Comparison of ENCODE assay signal across 16 cellular contexts in genomic region chr2:220556658-220557057, GRCh38.
DNase-seq lines count a peak whose midpoint lies in the region; ATAC-seq and TF ChIP-seq lines count a peak whose summit lies in the region.
"Had no signal": no experiment of that assay in that cellular context is flagged by ENCODE, and none has a peak within 500 bp of the region (broad histone marks: within the 10 kb centered on the region; RNA-seq: fewer than 3 reads in every experiment).

No MANE protein-coding gene starts in this region.

- ATAC-seq in HG02678 (IDR thresholded peaks at IDR 0.05; ENCODE audit: unreplicated experiment), result no peak
- ATAC-seq: CD8-positive, alpha-beta T cell had no signal

- no peak overlapping the region for H3K4me2 ChIP-seq in SK-N-SH
- peak overlapping the region; percentile 3 for H3K4me2 ChIP-seq in smooth muscle cell
- H3K4me2 ChIP-seq: hepatocyte had no signal

- WGBS in SK-N-SH (ENCODE audit: low lambda C conversion rate), result 27% methylated on average over 1 of the region's 1 CpG
- WGBS in smooth muscle cell (ENCODE audit: low lambda C conversion rate), result 32% methylated on average over 1 of the region's 1 CpG

- peak overlapping the region; percentile 22; the same call in 1 of the 2 replicates for H2AFZ ChIP-seq in SK-N-SH (ENCODE audit: low read depth)
- H2AFZ ChIP-seq in smooth muscle cell (ENCODE audit: low read depth), result no peak overlapping the region
- H2AFZ ChIP-seq: hepatocyte had no signal

- H3K27ac ChIP-seq in SK-N-SH (ENCODE audit: low read depth in 2 of 2, low read length in 1 of 2), result no peak overlapping the region
- peak overlapping the region; percentile 14 for H3K27ac ChIP-seq in smooth muscle cell (ENCODE audit: low read depth)
- H3K27ac ChIP-seq: hepatocyte, left lung had no signal

- H3K9me2 ChIP-seq in SK-N-SH, result no peaks in the 10 kb centered on the region

- POLR2A ChIA-PET in SK-N-SH (lab: Yijun Ruan, JAX), result no interaction called here

- H3K4me3 Mint-ChIP-seq in activated naive CD4-positive, alpha-beta T cell treated with anti-CD3 and anti-CD28 coated beads for 36 hours, result no peak overlapping the region
- H3K4me3 Mint-ChIP-seq: activated naive CD4-positive, alpha-beta T cell treated with anti-CD3 and anti-CD28 coated beads, Interleukin-2, amount 50 U/mL, for 24 hours; CD8-positive, alpha-beta T cell had no signal

- H3K27ac Mint-ChIP-seq in activated naive CD4-positive, alpha-beta T cell treated with anti-CD3 and anti-CD28 coated beads for 36 hours, result no peak overlapping the region
- H3K27ac Mint-ChIP-seq: activated naive CD4-positive, alpha-beta T cell treated with anti-CD3 and anti-CD28 coated beads, Interleukin-2, amount 50 U/mL, for 24 hours; CD8-positive, alpha-beta T cell had no signal

- no peaks in the 10 kb centered on the region for H3K27me3 Mint-ChIP-seq in activated naive CD4-positive, alpha-beta T cell treated with anti-CD3 and anti-CD28 coated beads for 36 hours (ENCODE audit: low read depth)

- no peaks in the 10 kb centered on the region for H3K36me3 Mint-ChIP-seq in activated naive CD4-positive, alpha-beta T cell treated with anti-CD3 and anti-CD28 coated beads for 36 hours (ENCODE audit: low read depth)
- H3K36me3 Mint-ChIP-seq: activated naive CD4-positive, alpha-beta T cell treated with anti-CD3 and anti-CD28 coated beads, Interleukin-2, amount 50 U/mL, for 24 hours; CD8-positive, alpha-beta T cell had no signal

- CTCF ChIA-PET in SK-N-SH (lab: Yijun Ruan, JAX), result interaction anchor here (1.5 kb wide), 1 partner anchor 22 kb away, joined by 3 read pairs; no protein-coding TSS in a partner anchor
- CTCF ChIA-PET in activated naive CD4-positive, alpha-beta T cell treated with anti-CD3 and anti-CD28 coated beads for 36 hours (lab: Charles Lee), result no interaction called here

- DNase-seq in H4 (ENCODE audit: low spot score), result peak; percentile 54
- no peak for DNase-seq in SK-N-SH
- peak; percentile 36 for DNase-seq in fibroblast of pulmonary artery (ENCODE audit: low read depth)
- DNase-seq in smooth muscle cell (lab: John Stamatoyannopoulos, UW; ENCODE audit: unreplicated experiment), result no peak
- no peak for DNase-seq in stimulated activated naive CD4-positive, alpha-beta T cell (lab: John Stamatoyannopoulos, UW)
- no peak for DNase-seq in activated naive CD4-positive, alpha-beta T cell treated with anti-CD3 and anti-CD28 coated beads for 36 hours
- no peak for DNase-seq in NK-92 (lab: John Stamatoyannopoulos, UW; ENCODE audit: unreplicated experiment)
- DNase-seq: activated CD4-positive, alpha-beta T cell treated with anti-CD3 and anti-CD28 coated beads for 1 hour; CD8-positive, alpha-beta T cell; left lung; NCI-H2081 treated with DMSO at 0.1 percent for 48 hours; NCI-H774; substantia nigra had no signal

- H3K79me2 ChIP-seq in SK-N-SH (ENCODE audit: insufficient read depth) (no peaks in the 10 kb centered on the region), smooth muscle cell (ENCODE audit: low read depth) (no peaks in the 10 kb centered on the region)
- H3K79me2 ChIP-seq: hepatocyte had no signal

- H3K9ac ChIP-seq in SK-N-SH (no peak overlapping the region), smooth muscle cell (ENCODE audit: low read depth) (no peak overlapping the region)

- H4K20me1 ChIP-seq in SK-N-SH (ENCODE audit: insufficient read depth) (no peaks in the 10 kb centered on the region), smooth muscle cell (ENCODE audit: low read depth) (no peaks in the 10 kb centered on the region)

- H3K4me3 ChIP-seq in SK-N-SH (ENCODE audit: low read depth in 2 of 2, low read length in 1 of 2), result no peak overlapping the region
- no peak overlapping the region for H3K4me3 ChIP-seq in fibroblast of pulmonary artery (replicated peaks; ENCODE audit: low read depth, low read length)
- H3K4me3 ChIP-seq in smooth muscle cell, result no peak overlapping the region
- H3K4me3 ChIP-seq: hepatocyte, left lung had no signal

- TF ChIP-seq CTCF in SK-N-SH (IDR thresholded peaks at IDR 0.05) (no peak), fibroblast of pulmonary artery (IDR thresholded peaks at IDR 0.05; ENCODE audit: low read length, missing control alignments) (no peak), smooth muscle cell (IDR thresholded peaks at IDR 0.05; ENCODE audit: borderline replicate concordance, insufficient read depth, poor library complexity, severe bottlenecking) (no peak)

- no peak for TF ChIP-seq RAD21 in SK-N-SH (IDR thresholded peaks at IDR 0.05; ENCODE audit: low read length)

- TF ChIP-seq EP300 in SK-N-SH (IDR thresholded peaks at IDR 0.05; ENCODE audit: borderline replicate concordance in 1 of 2, low read depth in 1 of 2, low read length in 1 of 2), result no peak

- no peaks in the 10 kb centered on the region for H3K27me3 ChIP-seq in SK-N-SH (ENCODE audit: insufficient read depth)
- no peaks in the 10 kb centered on the region for H3K27me3 ChIP-seq in smooth muscle cell (ENCODE audit: low read depth)
- H3K27me3 ChIP-seq: hepatocyte, left lung had no signal

- H3K9me3 ChIP-seq in SK-N-SH (no peaks in the 10 kb centered on the region), smooth muscle cell (replicated peaks; ENCODE audit: low read depth) (no peaks in the 10 kb centered on the region)
- H3K9me3 ChIP-seq: left lung had no signal

- no peaks in the 10 kb centered on the region for H3K36me3 ChIP-seq in SK-N-SH (replicated peaks in 1 of 2; ENCODE audit: control insufficient read depth in 1 of 2, insufficient read depth in 2 of 2, low read length in 1 of 2)
- H3K36me3 ChIP-seq in smooth muscle cell (ENCODE audit: low read depth), result no peaks in the 10 kb centered on the region
- H3K36me3 ChIP-seq: left lung had no signal

- peaks cover 3% of the 10 kb centered on the region for H3K9me3 Mint-ChIP-seq in activated naive CD4-positive, alpha-beta T cell treated with anti-CD3 and anti-CD28 coated beads for 36 hours
- H3K9me3 Mint-ChIP-seq: activated naive CD4-positive, alpha-beta T cell treated with anti-CD3 and anti-CD28 coated beads, Interleukin-2, amount 50 U/mL, for 24 hours; CD8-positive, alpha-beta T cell had no signal

- H3K4me1 Mint-ChIP-seq in activated naive CD4-positive, alpha-beta T cell treated with anti-CD3 and anti-CD28 coated beads for 36 hours (ENCODE audit: low read depth), result no peaks in the 10 kb centered on the region
- H3K4me1 Mint-ChIP-seq: activated naive CD4-positive, alpha-beta T cell treated with anti-CD3 and anti-CD28 coated beads, Interleukin-2, amount 50 U/mL, for 24 hours had no signal

- H3F3A ChIP-seq in SK-N-SH (replicated peaks; ENCODE audit: insufficient read depth) (no peaks in the 10 kb centered on the region), smooth muscle cell (ENCODE audit: low read depth) (no peaks in the 10 kb centered on the region)

- H3K4me1 ChIP-seq in SK-N-SH (ENCODE audit: control insufficient read depth in 1 of 2, insufficient read depth in 2 of 2, low read depth in 1 of 2, low read length in 1 of 2) (no peaks in the 10 kb centered on the region), smooth muscle cell (ENCODE audit: low read depth) (no peaks in the 10 kb centered on the region)
- H3K4me1 ChIP-seq: left lung had no signal

- intact Hi-C loops in activated naive CD4-positive, alpha-beta T cell treated with anti-CD3 and anti-CD28 coated beads for 36 hours (cut with micrococcal nuclease), result no loop called here

TF ChIP-seq in SK-N-SH, 30 proteins besides CTCF, POLR2A, EP300 and RAD21 (continues in another document):
- TF ChIP-seq REST (IDR thresholded peaks at IDR 0.05; ENCODE audit: low read depth, low read length), result no peak
- TF ChIP-seq SMC3 (IDR thresholded peaks at IDR 0.05; ENCODE audit: low read depth, low read length), result no peak
- TF ChIP-seq TCF12 (IDR thresholded peaks at IDR 0.05), result no peak
- TF ChIP-seq NFIC (IDR thresholded peaks at IDR 0.05; ENCODE audit: borderline replicate concordance), result no peak
- no peak for TF ChIP-seq MEF2A (IDR thresholded peaks at IDR 0.05; ENCODE audit: borderline replicate concordance, low read depth)
- TF ChIP-seq FOSL2 (IDR thresholded peaks at IDR 0.05; ENCODE audit: borderline replicate concordance, low read depth), result no peak
- no peak for TF ChIP-seq IRF3 (IDR thresholded peaks at IDR 0.05; ENCODE audit: low read depth, low read length)
- no peak for TF ChIP-seq FOXM1 (IDR thresholded peaks at IDR 0.05; ENCODE audit: low read depth)

Comparison
In these comparisons a context has a peak if more than half of its experiments do, and no peak if none do; other contexts are left out.
1. DNase-seq: peak in H4 (single experiment) and fibroblast of pulmonary artery (single experiment); none in SK-N-SH (single experiment), smooth muscle cell (single experiment), stimulated activated naive CD4-positive, alpha-beta T cell (0 of 6), activated naive CD4-positive, alpha-beta T cell treated with anti-CD3 and anti-CD28 coated beads for 36 hours (single experiment) and NK-92 (single experiment).